In genomic region chr10:125159486-125159931, GRCh38 we compare ENCODE assay signal across 8 cellular contexts. TPM values are rescaled to one million over a fixed set of nuclear protein-coding genes. Genes with fewer than 3 reads are reported as not detected.
DNase-seq lines count a peak whose midpoint lies in the region; ATAC-seq and TF ChIP-seq lines count a peak whose summit lies in the region.

No MANE protein-coding gene starts in this region.

- H3K9me3 ChIP-seq in SU-DHL-6 (ENCODE audit: insufficient read depth, low read length) = no peaks in the 10 kb centered on the region

- H3K4me1 Mint-ChIP-seq in glutamatergic neuron (ENCODE audit: low read depth, unreplicated experiment) = peaks cover 33% of the 10 kb centered on the region

- peak overlapping the region; percentile 80 for H3K4me3 Mint-ChIP-seq in glutamatergic neuron (ENCODE audit: unreplicated experiment)

- no peaks in the 10 kb centered on the region for H3K79me2 ChIP-seq in SU-DHL-6 (ENCODE audit: insufficient read depth, low read length)

- TF ChIP-seq CTCF in GM13976 (IDR thresholded peaks at IDR 0.05; ENCODE audit: borderline replicate concordance, control extremely low read depth, extremely low read depth, insufficient read depth, missing control alignments) (no peak), SU-DHL-6 (IDR thresholded peaks at IDR 0.05; ENCODE audit: insufficient read depth, low read length, poor library complexity, severe bottlenecking) (no peak), glutamatergic neuron (IDR thresholded peaks at IDR 0.05; ENCODE audit: partially characterized antibody, unreplicated experiment) (no peak)

- no peaks in the 10 kb centered on the region for H3K27me3 ChIP-seq in SU-DHL-6 (ENCODE audit: low read length)
- no peaks in the 10 kb centered on the region for H3K27me3 ChIP-seq in rectal smooth muscle tissue (ENCODE audit: control insufficient read depth, insufficient read depth, low read length)

- peaks cover 12% of the 10 kb centered on the region for H3K9me3 Mint-ChIP-seq in glutamatergic neuron (ENCODE audit: unreplicated experiment)

- peaks cover 15% of the 10 kb centered on the region for H3K27me3 Mint-ChIP-seq in glutamatergic neuron (ENCODE audit: unreplicated experiment)

- in situ Hi-C loops in GM13976 (cut with MboI; ENCODE audit: low sequenced_read_pairs, unreplicated experiment) = no loop called here

- H3K9me2 ChIP-seq in SU-DHL-6 (replicated peaks; ENCODE audit: insufficient read depth, low read length) = no peaks in the 10 kb centered on the region

- H3K4me3 ChIP-seq in SU-DHL-6 (ENCODE audit: insufficient read depth, low read length, poor library complexity, severe bottlenecking) (peak overlapping the region; percentile 57), rectal smooth muscle tissue (ENCODE audit: low read length) (peak overlapping the region; percentile 74)

- no peaks in the 10 kb centered on the region for H3K36me3 Mint-ChIP-seq in glutamatergic neuron (ENCODE audit: unreplicated experiment)

- peak overlapping the region; percentile 86 for H3K27ac Mint-ChIP-seq in glutamatergic neuron (ENCODE audit: unreplicated experiment)

- H4K20me1 ChIP-seq in SU-DHL-6 (ENCODE audit: low read depth, low read length) = no peaks in the 10 kb centered on the region

- DNase-seq in GM13976 (ENCODE audit: low spot score) (peak; percentile 60), glutamatergic neuron (no peak), activated gamma-delta T cell treated with Interleukin-2 at 50 U/mL for 16 hours (no peak), KG1 (lab: John Stamatoyannopoulos, UW) (no peak)

- peak overlapping the region; percentile 71 for H3K4me2 ChIP-seq in SU-DHL-6 (ENCODE audit: low read depth, low read length, poor library complexity, severe bottlenecking)

- H3K9ac ChIP-seq in SU-DHL-6 (ENCODE audit: low read length) = peak overlapping the region; percentile 42; the same call in 1 of the 2 replicates
- H3K9ac ChIP-seq in rectal smooth muscle tissue (ENCODE audit: low read length) = no peak overlapping the region

- H3K27ac ChIP-seq in SU-DHL-6 (ENCODE audit: low read depth, low read length) = no peak overlapping the region
- peak overlapping the region; percentile 90 for H3K27ac ChIP-seq in rectal smooth muscle tissue (ENCODE audit: low read depth, low read length)

- ATAC-seq in HG03108 (IDR thresholded peaks at IDR 0.05; ENCODE audit: unreplicated experiment) (no peak), GM21717 (IDR thresholded peaks at IDR 0.05; ENCODE audit: unreplicated experiment) (no peak)

- H3F3A ChIP-seq in SU-DHL-6 (ENCODE audit: insufficient read depth) = peaks cover 8% of the 10 kb centered on the region; the same call in 1 of the 2 replicates

- H3K4me1 ChIP-seq in rectal smooth muscle tissue (ENCODE audit: control insufficient read depth, insufficient read depth, low read length) = peaks cover 31% of the 10 kb centered on the region

- H3K36me3 ChIP-seq in SU-DHL-6 (ENCODE audit: low read length) (no peaks in the 10 kb centered on the region), rectal smooth muscle tissue (ENCODE audit: control insufficient read depth, insufficient read depth, low read length) (no peaks in the 10 kb centered on the region)

- H2AFZ ChIP-seq in SU-DHL-6 (ENCODE audit: low read depth, low read length, severe bottlenecking) = no peak overlapping the region

RNA-seq across cellular contexts. Expression of gene CTBP2, which starts 0.9 kb away (rescaled TPM):
- 174 TPM for total RNA-seq in glutamatergic neuron (ENCODE audit: unreplicated experiment)
